31 cellular contexts compared by ENCODE assay signal in the genomic region with DNA sequence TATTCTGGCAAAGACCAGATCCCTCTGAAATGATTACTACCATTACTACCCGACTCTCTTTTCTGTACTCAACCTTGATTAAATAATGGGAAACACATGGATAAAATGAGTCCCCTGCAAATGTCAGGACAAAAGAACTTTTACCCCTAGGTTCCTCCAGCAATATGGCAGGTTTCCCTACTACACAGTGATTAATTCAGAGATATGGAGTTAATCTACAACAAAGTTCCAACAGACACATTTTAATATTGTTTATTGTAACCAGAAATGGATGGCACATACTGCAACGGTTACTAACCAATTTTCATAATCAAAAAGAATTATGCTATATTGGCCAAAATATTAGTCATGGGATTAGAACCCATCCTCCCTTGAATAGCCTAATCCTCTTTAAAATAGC.
"Had no signal": no experiment of that assay in that cellular context is flagged by ENCODE, and none has a peak within 500 bp of the region (broad histone marks: within the 10 kb centered on the region; RNA-seq: fewer than 3 reads in every experiment).

No MANE protein-coding gene starts in this region.

- H3K27me3 ChIP-seq: ascending aorta, breast epithelium had no signal

- H3K4me1 Mint-ChIP-seq: activated CD4-positive, alpha-beta memory T cell treated with anti-CD3 and anti-CD28 coated beads, Interleukin-2, amount 10 ng/mL, durations not matched to agents 7 days and 5 days; activated CD8-positive, alpha-beta memory T cell treated with anti-CD3 and anti-CD28 coated beads, Interleukin-2, amount 10 ng/mL, durations not matched to agents 7 days and 5 days; activated naive CD8-positive, alpha-beta T cell treated with anti-CD3 and anti-CD28 coated beads for 36 hours; T-cell; T-helper 17 cell had no signal

- H3K4me3 ChIP-seq: ascending aorta, breast epithelium, SK-N-MC had no signal

- H3K4me1 ChIP-seq: ascending aorta, breast epithelium had no signal

- H3K9me3 ChIP-seq: ascending aorta, breast epithelium had no signal

- H3K36me3 Mint-ChIP-seq: activated CD8-positive, alpha-beta memory T cell treated with anti-CD3 and anti-CD28 coated beads, Interleukin-2, amount 10 ng/mL, durations not matched to agents 7 days and 5 days; activated naive CD8-positive, alpha-beta T cell treated with anti-CD3 and anti-CD28 coated beads for 36 hours; T-cell had no signal

- H3K4me2 ChIP-seq: KMS-11 had no signal

- H3K36me3 ChIP-seq: ascending aorta, breast epithelium, WERI-Rb-1 had no signal

- H3K9ac ChIP-seq: KMS-11 had no signal

- H3K4me3 Mint-ChIP-seq: activated CD4-positive, alpha-beta memory T cell treated with anti-CD3 and anti-CD28 coated beads, Interleukin-2, amount 10 ng/mL, durations not matched to agents 7 days and 5 days; activated CD8-positive, alpha-beta memory T cell treated with anti-CD3 and anti-CD28 coated beads, Interleukin-2, amount 10 ng/mL, durations not matched to agents 7 days and 5 days; activated naive CD8-positive, alpha-beta T cell treated with anti-CD3 and anti-CD28 coated beads for 36 hours; T-cell; T-helper 17 cell had no signal

- H3K9me3 Mint-ChIP-seq: activated CD4-positive, alpha-beta memory T cell treated with anti-CD3 and anti-CD28 coated beads, Interleukin-2, amount 10 ng/mL, durations not matched to agents 7 days and 5 days; activated naive CD8-positive, alpha-beta T cell treated with anti-CD3 and anti-CD28 coated beads for 36 hours; T-cell had no signal

- DNase-seq: activated CD4-positive, alpha-beta memory T cell treated with anti-CD3 and anti-CD28 coated beads, Interleukin-2, amount 10 ng/mL, durations not matched to agents 7 days and 5 days; activated CD4-positive, alpha-beta T cell treated with anti-CD3 and anti-CD28 coated beads for 1 hour; activated CD4-positive, alpha-beta T cell treated with anti-CD3 and anti-CD28 coated beads for 48 hours; activated CD4-positive, CD25-positive, alpha-beta regulatory T cell; activated CD8-positive, alpha-beta memory T cell treated with anti-CD3 and anti-CD28 coated beads for 24 hours; activated CD8-positive, alpha-beta memory T cell treated with anti-CD3 and anti-CD28 coated beads, Interleukin-2, amount 10 ng/mL, durations not matched to agents 7 days and 5 days; activated CD8-positive, alpha-beta memory T cell treated with anti-CD3 and anti-CD28 coated beads, Interleukin-2, amount 50 U/mL, for 48 hours; activated effector memory CD4-positive, alpha-beta T cell treated with Interleukin-2 at 50 U/mL for 16 hours; activated naive CD4-positive, alpha-beta T cell treated with anti-CD3 and anti-CD28 coated beads, Interleukin-2, amount 50 U/mL, for 16 hours; activated naive CD8-positive, alpha-beta T cell treated with anti-CD3 and anti-CD28 coated beads for 36 hours; activated T-cell treated with anti-CD3 and anti-CD28 coated beads, Interleukin-2, amount 50 U/mL, for 48 hours; amygdala; MM.1S; MV-4-11; NCI-H1092; NCI-H1436 treated with DMSO at 0.1 percent for 48 hours; NCI-H1694 treated with DMSO at 0.1 percent for 48 hours; NCI-H2029; NCI-H345; NCI-H526; NCI-H748 treated with DMSO at 0.1 percent for 48 hours; NK-92 treated with Interleukin-12 subunit alpha and Interleukin-12 subunit beta, amount 100 ng/mL, for 24 hours; OCI-M1; Right ventricle myocardium superior; T-cell; T-helper 17 cell; WERI-Rb-1 had no signal

- H3K27me3 Mint-ChIP-seq: activated CD4-positive, alpha-beta memory T cell treated with anti-CD3 and anti-CD28 coated beads, Interleukin-2, amount 10 ng/mL, durations not matched to agents 7 days and 5 days; activated CD8-positive, alpha-beta memory T cell treated with anti-CD3 and anti-CD28 coated beads, Interleukin-2, amount 10 ng/mL, durations not matched to agents 7 days and 5 days; activated naive CD8-positive, alpha-beta T cell treated with anti-CD3 and anti-CD28 coated beads for 36 hours; T-helper 17 cell had no signal

- H3K27ac ChIP-seq: ascending aorta, breast epithelium, KMS-11, SK-N-MC, WERI-Rb-1 had no signal

- H3K27ac Mint-ChIP-seq: activated CD4-positive, alpha-beta memory T cell treated with anti-CD3 and anti-CD28 coated beads, Interleukin-2, amount 10 ng/mL, durations not matched to agents 7 days and 5 days; activated CD8-positive, alpha-beta memory T cell treated with anti-CD3 and anti-CD28 coated beads, Interleukin-2, amount 10 ng/mL, durations not matched to agents 7 days and 5 days; activated naive CD8-positive, alpha-beta T cell treated with anti-CD3 and anti-CD28 coated beads for 36 hours; T-cell; T-helper 17 cell had no signal
